ENCODE assay signal across 9 cellular contexts in the genomic region with DNA sequence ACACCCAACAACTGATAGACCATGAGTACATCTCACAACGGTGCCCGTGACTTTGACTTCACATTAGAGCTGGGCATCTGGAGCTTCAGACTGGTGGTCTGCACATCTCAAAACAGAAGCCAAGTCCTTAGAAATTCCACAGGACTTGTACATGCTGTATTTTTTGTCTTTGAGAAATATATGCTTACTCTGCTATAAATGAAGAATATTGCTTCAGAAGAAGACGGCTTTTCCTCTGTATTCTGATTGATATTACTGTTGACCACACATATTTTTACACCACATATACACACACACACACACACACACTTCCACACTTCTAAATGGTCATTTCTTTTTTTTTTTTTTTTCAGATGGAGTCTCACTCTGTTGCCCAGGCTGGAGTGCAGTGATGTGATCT.
"Had no signal": no experiment of that assay in that cellular context is flagged by ENCODE, and none has a peak within 500 bp of the region (broad histone marks: within the 10 kb centered on the region; RNA-seq: fewer than 3 reads in every experiment).

No MANE protein-coding gene starts in this region.

- H3K36me3 ChIP-seq: HAP-1 had no signal

- H2AFZ ChIP-seq: GM23248 had no signal

- H3K9me3 ChIP-seq: HAP-1 had no signal

- H3K4me3 ChIP-seq: GM23248, HAP-1 had no signal

- ATAC-seq: HCT116 had no signal

- H3K27ac ChIP-seq: GM23248, HL-60 had no signal

- H3K9ac ChIP-seq: GM23248 had no signal

- DNase-seq: GM23248, GOT3, H7, HFFc6, IMR-90, KBM-7 had no signal

- H3K4me1 ChIP-seq: HAP-1 had no signal
